1 cellular context compared by ENCODE assay signal in genomic region chr6:158674342-158674969, GRCh38.
TF ChIP-seq lines count a peak whose summit lies in the region.

No MANE protein-coding gene starts in this region.

TF ChIP-seq in K562, 482 proteins besides CTCF, POLR2A, EP300 and RAD21:
- no peak for TF ChIP-seq SREBF1 (IDR thresholded peaks at IDR 0.05; ENCODE audit: borderline replicate concordance, low read depth, low read length)
- TF ChIP-seq DEAF1 (CRISPR knock-in tag; IDR thresholded peaks at IDR 0.05): no peak
- no peak for TF ChIP-seq ZNF3 (CRISPR knock-in tag; IDR thresholded peaks at IDR 0.05)
- no peak for TF ChIP-seq ZNF717 (CRISPR knock-in tag; IDR thresholded peaks at IDR 0.05)
- no peak for TF ChIP-seq TFAM (CRISPR knock-in tag; conservative IDR thresholded peaks at IDR 0.05)
- no peak for TF ChIP-seq ZNF609 (CRISPR knock-in tag; IDR thresholded peaks at IDR 0.05; ENCODE audit: borderline replicate concordance)
- TF ChIP-seq MYC (IDR thresholded peaks at IDR 0.05; ENCODE audit: low read depth, low read length): no peak
- no peak for TF ChIP-seq MYC (CRISPR knock-in tag; IDR thresholded peaks at IDR 0.05; ENCODE audit: borderline replicate concordance, low read depth)
- no peak for TF ChIP-seq TEAD4 (IDR thresholded peaks at IDR 0.05; ENCODE audit: low read length)
- TF ChIP-seq TEAD4 (CRISPR knock-in tag; IDR thresholded peaks at IDR 0.05; ENCODE audit: borderline replicate concordance): no peak
- TF ChIP-seq TEAD2 (tag; IDR thresholded peaks at IDR 0.05): no peak
- no peak for TF ChIP-seq HDAC2 (IDR thresholded peaks at IDR 0.05)
- no peak for TF ChIP-seq TCF7L2 (IDR thresholded peaks at IDR 0.05; ENCODE audit: low read depth, low read length)
- no peak for TF ChIP-seq ZNF551 (CRISPR knock-in tag; IDR thresholded peaks at IDR 0.05)
- TF ChIP-seq ZHX1 (conservative IDR thresholded peaks at IDR 0.05; ENCODE audit: low read length): no peak
